In genomic region chr5:150778103-150778516, GRCh38 we compare ENCODE assay signal across 8 cellular contexts. TPM values are rescaled to one million over a fixed set of nuclear protein-coding genes. Genes with fewer than 3 reads are reported as not detected.
DNase-seq lines count a peak whose midpoint lies in the region; ATAC-seq and TF ChIP-seq lines count a peak whose summit lies in the region.

No MANE protein-coding gene starts in this region.

- BruUV-seq in PC-3 (replicated peaks; lab: Mats Ljungman, UMichigan) = TSS peak; percentile 87

- H3K36me3 ChIP-seq in GM06990 (ENCODE audit: control insufficient read depth, insufficient read depth, low read length) = no peaks in the 10 kb centered on the region
- no peaks in the 10 kb centered on the region for H3K36me3 ChIP-seq in PC-3 (ENCODE audit: low read depth, low read length)
- H3K36me3 ChIP-seq in osteoblast (ENCODE audit: insufficient read depth, low read length) = no peaks in the 10 kb centered on the region

- H3K4me2 ChIP-seq in PC-3 (ENCODE audit: low read length) (peak overlapping the region; percentile 99), osteoblast (ENCODE audit: insufficient read depth, low read length) (peak overlapping the region; percentile 93)

- H4K20me1 ChIP-seq in PC-3 (ENCODE audit: low read length) (no peaks in the 10 kb centered on the region), osteoblast (ENCODE audit: insufficient read depth, low read length) (no peaks in the 10 kb centered on the region)

- H3K27ac ChIP-seq in PC-3 (ENCODE audit: low read length) (no peak overlapping the region), osteoblast (ENCODE audit: low read depth, low read length) (peak overlapping the region; percentile 87)

- H3K79me2 ChIP-seq in PC-3 (ENCODE audit: low read length) (peaks cover 25% of the 10 kb centered on the region), osteoblast (ENCODE audit: insufficient read depth, low read length) (peaks cover 47% of the 10 kb centered on the region)

- ATAC-seq in PC-3 (peak; percentile 9), GM19467 (IDR thresholded peaks at IDR 0.05; ENCODE audit: unreplicated experiment) (no peak)

- peak overlapping the region; percentile 95 for H2AFZ ChIP-seq in PC-3 (ENCODE audit: low read length)
- H2AFZ ChIP-seq in osteoblast (ENCODE audit: low read length) = peak overlapping the region; percentile 70

- H3K9me3 ChIP-seq in PC-3 (ENCODE audit: low read length) = no peaks in the 10 kb centered on the region
- no peaks in the 10 kb centered on the region for H3K9me3 ChIP-seq in osteoblast (ENCODE audit: low read depth, low read length)

- DNase-seq in GM06990 (ENCODE audit: extremely low read depth, insufficient read length) (no peak), PC-3 (peak; percentile 53), epithelial cell of proximal tubule (ENCODE audit: low read depth) (no peak), osteoblast (ENCODE audit: insufficient read length, low spot score, missing footprints) (no peak), SIG-M5 (lab: John Stamatoyannopoulos, UW) (no peak), OCI-M2 (lab: John Stamatoyannopoulos, UW; ENCODE audit: unreplicated experiment) (no peak)
- no peak for DNase-seq in stimulated activated CD4-positive, alpha-beta T cell treated with anti-CD3 and anti-CD28 coated beads, Interleukin-12 subunit alpha, Interleukin-12 subunit beta, amount 100 ng/mL, for 4 hours

- H3K4me1 ChIP-seq in PC-3 (ENCODE audit: insufficient read depth, low read length) (peaks cover 59% of the 10 kb centered on the region), osteoblast (ENCODE audit: insufficient read depth, low read length) (peaks cover 63% of the 10 kb centered on the region)

- CTCF ChIA-PET in PC-3 (lab: Charles Lee) = interaction anchor here (0.9 to 1.5 kb wide), 2 partner anchors 23 to 475 kb away, joined by 5 to 6 read pairs; partner anchors contain the start of gene GM2A

- H3K4me3 ChIP-seq in GM06990 (replicated peaks; ENCODE audit: low read depth, low read length) = peak overlapping the region; percentile 85
- peak overlapping the region; percentile 91 for H3K4me3 ChIP-seq in PC-3 (ENCODE audit: low read length)
- peak overlapping the region; percentile 96 for H3K4me3 ChIP-seq in epithelial cell of proximal tubule (ENCODE audit: low read depth, low read length)
- H3K4me3 ChIP-seq in osteoblast (ENCODE audit: insufficient read depth, low read length) = peak overlapping the region; percentile 86

- no peaks in the 10 kb centered on the region for H3K27me3 ChIP-seq in GM06990 (replicated peaks; ENCODE audit: control insufficient read depth, insufficient read depth, low read length)
- H3K27me3 ChIP-seq in PC-3 (ENCODE audit: low read length) = no peaks in the 10 kb centered on the region
- no peaks in the 10 kb centered on the region for H3K27me3 ChIP-seq in osteoblast (ENCODE audit: insufficient read depth, low read length)

- intact Hi-C loops in PC-3 (cut with micrococcal nuclease) = loop anchor here (1.0 to 5.0 kb wide), 3 partner anchors 20 to 216 kb away; partner anchors contain the start of gene RBM22

- TF ChIP-seq CTCF in GM06990 (IDR thresholded peaks at IDR 0.05; ENCODE audit: insufficient read depth, low read length, poor library complexity, severe bottlenecking) = no peak
- TF ChIP-seq CTCF in PC-3 (conservative IDR thresholded peaks at IDR 0.05; ENCODE audit: low read depth, low read length) = no peak
- no peak for TF ChIP-seq CTCF in epithelial cell of proximal tubule (conservative IDR thresholded peaks at IDR 0.05; ENCODE audit: low read depth, low read length)
- no peak for TF ChIP-seq CTCF in osteoblast (IDR thresholded peaks at IDR 0.05; ENCODE audit: extremely low read depth, low read depth, low read length)

- H3K9ac ChIP-seq in PC-3 (ENCODE audit: low read length) = peak overlapping the region; percentile 66; the same call in 1 of the 2 replicates

- peaks cover 7% of the 10 kb centered on the region for H3F3A ChIP-seq in PC-3 (ENCODE audit: low read length, unreplicated experiment)

- POLR2A ChIA-PET in PC-3 (lab: Charles Lee; ENCODE audit: unreplicated experiment) = interaction anchor here (0.5 to 0.7 kb wide), 2 partner anchors 20 to 335 kb away, joined by 3 read pairs; no protein-coding TSS in a partner anchor

- H3K9me2 ChIP-seq in PC-3 (replicated peaks; ENCODE audit: low read length) = no peaks in the 10 kb centered on the region

RNA-seq across cellular contexts. Expression of gene SMIM3, which starts 0.4 kb away (rescaled TPM):
- total RNA-seq in PC-3 (2014; rRNA removed) (11.3 and 15.6 TPM in 2 replicates), epithelial cell of proximal tubule (8.8 and 9.5 TPM in 2 replicates), osteoblast (46.3 and 51.9 TPM in 2 replicates)

RNA-seq across cellular contexts. Expression of gene DCTN4, which starts 19.3 kb away (rescaled TPM):
- 40.5 and 45.0 TPM in 2 replicates for total RNA-seq in PC-3 (2014; rRNA removed)
- 29.0 and 30.2 TPM in 2 replicates for total RNA-seq in epithelial cell of proximal tubule
- total RNA-seq in osteoblast = 66.2 and 68.1 TPM in 2 replicates
